17 cellular contexts compared by ENCODE assay signal in the genomic region with DNA sequence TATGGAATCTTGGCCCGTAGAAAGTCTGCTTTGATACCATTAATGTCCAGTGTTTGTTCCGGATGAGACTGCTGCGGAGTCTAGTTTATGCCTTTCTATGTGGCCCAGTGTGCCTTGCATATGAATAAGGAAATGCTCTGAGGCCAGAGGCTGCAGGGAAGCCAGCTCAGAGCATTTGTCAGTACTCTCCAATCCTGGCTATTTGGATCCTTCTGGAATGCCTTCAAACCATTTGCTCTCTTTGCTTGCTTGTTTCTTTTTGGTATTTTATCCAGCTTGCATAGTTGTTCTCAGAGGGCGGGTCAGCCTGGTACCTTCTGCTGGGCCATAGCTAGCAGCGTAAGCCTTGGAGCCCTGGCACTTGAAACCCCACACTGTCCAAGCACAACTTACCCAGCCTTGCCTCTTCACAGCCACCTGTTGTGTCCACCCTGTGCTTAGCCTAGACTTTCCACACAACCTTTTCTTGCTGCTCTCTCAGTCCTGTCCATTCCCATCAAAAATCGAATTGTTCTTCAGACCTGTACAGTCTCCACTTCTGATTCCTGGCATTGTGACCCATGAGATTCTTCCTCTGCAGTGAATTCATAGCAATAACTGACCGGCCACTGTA. TPM values are rescaled to one million over a fixed set of nuclear protein-coding genes. Genes with fewer than 3 reads are reported as not detected.
A peak's percentile ranks its signal among the peaks of the same experiment; 100 is the strongest.
DNase-seq lines count a peak whose midpoint lies in the region; ATAC-seq and TF ChIP-seq lines count a peak whose summit lies in the region.
"Had no signal": no experiment of that assay in that cellular context is flagged by ENCODE, and none has a peak within 500 bp of the region (broad histone marks: within the 10 kb centered on the region; RNA-seq: fewer than 3 reads in every experiment).

No MANE protein-coding gene starts in this region.

- H3K79me2 ChIP-seq in PC-3 (ENCODE audit: low read length): peaks cover 61% of the 10 kb centered on the region

- no peak overlapping the region for H3K4me2 ChIP-seq in PC-3 (ENCODE audit: low read length)

- H3F3A ChIP-seq in PC-3 (ENCODE audit: low read length, unreplicated experiment): no peaks in the 10 kb centered on the region

- no peaks in the 10 kb centered on the region for H3K27me3 ChIP-seq in right atrium auricular region
- H3K27me3 ChIP-seq in PC-3 (ENCODE audit: low read length): no peaks in the 10 kb centered on the region

- no peak overlapping the region for H3K27ac Mint-ChIP-seq in chondrocyte (ENCODE audit: unreplicated experiment)
- H3K27ac Mint-ChIP-seq: CD4-positive, alpha-beta memory T cell had no signal

- H3K27me3 Mint-ChIP-seq in chondrocyte (ENCODE audit: low read depth): no peaks in the 10 kb centered on the region
- H3K27me3 Mint-ChIP-seq: CD4-positive, alpha-beta memory T cell had no signal

- BruUV-seq in PC-3 (replicated peaks; lab: Mats Ljungman, UMichigan): no TSS peak

- no peaks in the 10 kb centered on the region for H3K9me3 ChIP-seq in right atrium auricular region
- H3K9me3 ChIP-seq in PC-3 (ENCODE audit: low read length): no peaks in the 10 kb centered on the region

- H2AFZ ChIP-seq in PC-3 (ENCODE audit: low read length): no peak overlapping the region

- H3K36me3 ChIP-seq in right atrium auricular region (no peaks in the 10 kb centered on the region), PC-3 (ENCODE audit: low read depth, low read length) (peaks cover 34% of the 10 kb centered on the region; the same call in 1 of the 2 replicates)

- intact Hi-C loops in left ventricle myocardium superior (cut with micrococcal nuclease): no loop called here
- intact Hi-C loops in PC-3 (cut with micrococcal nuclease): no loop called here

- H3K9me3 Mint-ChIP-seq in chondrocyte (ENCODE audit: low read depth): no peaks in the 10 kb centered on the region
- H3K9me3 Mint-ChIP-seq: CD4-positive, alpha-beta memory T cell had no signal

- no peaks in the 10 kb centered on the region for H3K9me2 ChIP-seq in PC-3 (replicated peaks; ENCODE audit: low read length)

- POLR2A ChIA-PET in PC-3 (lab: Charles Lee; ENCODE audit: unreplicated experiment): no interaction called here

- ATAC-seq in left ventricle myocardium superior (no peak), HG02759 (IDR thresholded peaks at IDR 0.05; ENCODE audit: unreplicated experiment) (no peak), PC-3 (no peak)

- H3K4me1 ChIP-seq in right atrium auricular region: no peaks in the 10 kb centered on the region
- H3K4me1 ChIP-seq in PC-3 (ENCODE audit: insufficient read depth, low read length): peaks cover 20% of the 10 kb centered on the region

- peaks cover 15% of the 10 kb centered on the region for H3K36me3 Mint-ChIP-seq in chondrocyte (ENCODE audit: low read depth)

- no peak overlapping the region for H3K27ac ChIP-seq in right atrium auricular region
- H3K27ac ChIP-seq in temporal lobe (ENCODE audit: low read depth, low read length): peak overlapping the region; percentile 81
- H3K27ac ChIP-seq in PC-3 (ENCODE audit: low read length): no peak overlapping the region

- H3K4me3 ChIP-seq in right atrium auricular region (no peak overlapping the region), PC-3 (ENCODE audit: low read length) (no peak overlapping the region)

- CTCF ChIA-PET in PC-3 (lab: Charles Lee): no interaction called here

- H3K4me1 Mint-ChIP-seq in chondrocyte (ENCODE audit: low read depth): peaks cover 22% of the 10 kb centered on the region

- TF ChIP-seq CTCF in right atrium auricular region (IDR thresholded peaks at IDR 0.05): no peak
- TF ChIP-seq CTCF in chondrocyte (IDR thresholded peaks at IDR 0.05): no peak
- no peak for TF ChIP-seq CTCF in PC-3 (conservative IDR thresholded peaks at IDR 0.05; ENCODE audit: low read depth, low read length)

- peak; percentile 38 for DNase-seq in right atrium auricular region (ENCODE audit: low spot score)
- no peak for DNase-seq in left ventricle myocardium superior
- peak; percentile 35 for DNase-seq in chondrocyte (ENCODE audit: low spot score)
- DNase-seq in medulla oblongata (ENCODE audit: extremely low spot score): peak; percentile 68
- no peak for DNase-seq in DMS79 (lab: John Stamatoyannopoulos, UW)
- DNase-seq in PC-3: no peak
- DNase-seq: AML-193; CD4-positive, alpha-beta memory T cell; DND-41; GDM1; Kasumi-1; NCI-H1105 treated with DMSO at 0.1 percent for 48 hours; NCI-H187; NCI-H524; RPMI8226 had no signal

- no peak overlapping the region for H3K9ac ChIP-seq in PC-3 (ENCODE audit: low read length)

- 0 out of 2 replicates have a peak, but pooled peaks cover 4% of the 10 kb centered on the region for H4K20me1 ChIP-seq in PC-3 (ENCODE audit: low read length)

- no peak overlapping the region for H3K4me3 Mint-ChIP-seq in chondrocyte (ENCODE audit: unreplicated experiment)

RNA-seq across cellular contexts. Expression of gene CENPO, which starts 20.5 kb away (rescaled TPM):
- total RNA-seq in right atrium auricular region (1 to 10 TPM; 1.2 to 1.7 TPM), left ventricle myocardium superior (2.2 TPM), chondrocyte (10.6 to 17.8 TPM (median 10.9 TPM) in 3 replicates), temporal lobe (11.3 TPM), PC-3 (2014; rRNA removed) (41.4 and 68.5 TPM in 2 replicates)

RNA-seq across cellular contexts. Expression of gene PTRHD1, which starts 20.6 kb away (rescaled TPM):
- total RNA-seq in right atrium auricular region: 10 to 100 TPM; 12.8 to 17.7 TPM
- 28.2 TPM for total RNA-seq in left ventricle myocardium superior
- 31.0 to 32.5 TPM (median 32.0 TPM) in 3 replicates for total RNA-seq in chondrocyte
- total RNA-seq in temporal lobe: 27.5 TPM
- total RNA-seq in PC-3 (2014; rRNA removed): 35.8 and 68.6 TPM in 2 replicates

Comparison
In these comparisons a context has a peak if more than half of its experiments do, and no peak if none do; other contexts are left out.
1. DNase-seq: peak in right atrium auricular region (single experiment), chondrocyte (single experiment) and medulla oblongata (single experiment); none in left ventricle myocardium superior (single experiment), DMS79 (single experiment) and PC-3 (single experiment).